8 cellular contexts compared by ENCODE assay signal in genomic region chr12:56300644-56301464, GRCh38. TPM values are rescaled to one million over a fixed set of nuclear protein-coding genes. Genes with fewer than 3 reads are reported as not detected.
DNase-seq lines count a peak whose midpoint lies in the region; ATAC-seq and TF ChIP-seq lines count a peak whose summit lies in the region.

No MANE protein-coding gene starts in this region.

- H3K27ac ChIP-seq in GM23248, result peak overlapping the region; percentile 68
- H3K27ac ChIP-seq in SJSA1, result peak overlapping the region; percentile 75

- H3F3A ChIP-seq in GM23248 (ENCODE audit: insufficient read depth), result peaks cover 20% of the 10 kb centered on the region

- WGBS in GM23248 (ENCODE audit: low coverage in 1 of 2, low lambda C conversion rate in 2 of 2, missing lambda C conversion rate in 2 of 2), 2 experiments, result 31 to 35% methylated on average over 21 of the region's 21 CpGs

- H3K4me1 ChIP-seq in GM23248 (ENCODE audit: insufficient read depth), result peaks cover 18% of the 10 kb centered on the region
- H3K4me1 ChIP-seq in SJSA1 (replicated peaks), result peaks cover 10% of the 10 kb centered on the region
- peaks cover 19% of the 10 kb centered on the region for H3K4me1 ChIP-seq in neuron (ENCODE audit: insufficient read depth, low read length)

- H3K4me2 ChIP-seq in GM23248 (ENCODE audit: unreplicated experiment), result peak overlapping the region; percentile 96

- H3K9me3 ChIP-seq in GM23248 (ENCODE audit: low read depth) (no peaks in the 10 kb centered on the region), SJSA1 (replicated peaks) (no peaks in the 10 kb centered on the region), neuron (ENCODE audit: low read length) (no peaks in the 10 kb centered on the region)

- H2AFZ ChIP-seq in GM23248 (peak overlapping the region; percentile 91), neuron (ENCODE audit: low read depth, low read length) (peak overlapping the region; percentile 2)

- DNase-seq in GM23248, result no peak
- peak in 1 of 2 experiments; percentile 49 for DNase-seq in SJSA1 (ENCODE audit: low read depth in 1 of 2, low spot score in 2 of 2)
- DNase-seq in epithelial cell of proximal tubule (ENCODE audit: low read depth), result no peak
- DNase-seq in cerebellum (ENCODE audit: low spot score), result no peak
- no peak for DNase-seq in H4 (ENCODE audit: low spot score)

- H3K36me3 ChIP-seq in GM23248 (ENCODE audit: low read depth) (peaks cover 4% of the 10 kb centered on the region), SJSA1 (peaks cover 47% of the 10 kb centered on the region), neuron (ENCODE audit: insufficient read depth, low read length) (peaks cover 47% of the 10 kb centered on the region)

- H3K9ac ChIP-seq in GM23248, result peak overlapping the region; percentile 80

- H3K27me3 ChIP-seq in GM23248 (replicated peaks; ENCODE audit: insufficient read depth) (no peaks in the 10 kb centered on the region), SJSA1 (replicated peaks) (no peaks in the 10 kb centered on the region), neuron (ENCODE audit: insufficient read depth, low read length) (no peaks in the 10 kb centered on the region)

- TF ChIP-seq CTCF in epithelial cell of proximal tubule (conservative IDR thresholded peaks at IDR 0.05; ENCODE audit: low read depth, low read length), result no peak

- no peaks in the 10 kb centered on the region; the same call in 1 of the 2 replicates for H4K20me1 ChIP-seq in GM23248 (ENCODE audit: insufficient read depth)

- peak overlapping the region; percentile 85 for H3K4me3 ChIP-seq in GM23248
- peak overlapping the region; percentile 71 for H3K4me3 ChIP-seq in SJSA1
- peak overlapping the region; percentile 69 for H3K4me3 ChIP-seq in epithelial cell of proximal tubule (ENCODE audit: low read depth, low read length)
- H3K4me3 ChIP-seq in neuron (ENCODE audit: low read length), result peak overlapping the region; percentile 87

- no peaks in the 10 kb centered on the region for H3K9me2 ChIP-seq in GM23248 (ENCODE audit: insufficient read depth)

- in situ Hi-C loops in GM23248 (cut with MboI), result no loop called here

- ATAC-seq in GM21515 (IDR thresholded peaks at IDR 0.05; ENCODE audit: unreplicated experiment) (no peak), HG03521 (IDR thresholded peaks at IDR 0.05; ENCODE audit: unreplicated experiment) (no peak)

- H3K79me2 ChIP-seq in GM23248 (ENCODE audit: insufficient read depth), result peaks cover 53% of the 10 kb centered on the region

RNA-seq across cellular contexts. Expression of gene CS, which starts 0.7 kb away (rescaled TPM):
- 67.2 and 74.7 TPM in 2 replicates for total RNA-seq in GM23248 (2014; rRNA removed; shearing (Covaris generic))
- polyA plus RNA-seq in GM23248 (2016; fragmentation: Nextera tagmentation; extraction: Ambion mirVana), result 76.2 and 77.8 TPM in 2 replicates
- 65.7 and 109 TPM in 2 replicates for total RNA-seq in SJSA1 (2014; rRNA removed; shearing (Covaris generic))
- total RNA-seq in epithelial cell of proximal tubule, result 133 and 174 TPM in 2 replicates
- total RNA-seq in cerebellum, result 102 TPM
- 122 and 155 TPM in 2 replicates for total RNA-seq in H4 (2014; rRNA removed; shearing (Covaris generic))

RNA-seq across cellular contexts. Expression of gene CNPY2, which starts 14.9 kb away (rescaled TPM):
- total RNA-seq in GM23248 (2014; rRNA removed; shearing (Covaris generic)), result 89.9 and 97.5 TPM in 2 replicates
- 248 and 253 TPM in 2 replicates for polyA plus RNA-seq in GM23248 (2016; fragmentation: Nextera tagmentation; extraction: Ambion mirVana)
- total RNA-seq in SJSA1 (2014; rRNA removed; shearing (Covaris generic)), result 100 and 161 TPM in 2 replicates
- total RNA-seq in epithelial cell of proximal tubule (141 and 155 TPM in 2 replicates), cerebellum (40.0 TPM)
- total RNA-seq in H4 (2014; rRNA removed; shearing (Covaris generic)), result 142 and 167 TPM in 2 replicates

RNA-seq across cellular contexts. Expression of gene PAN2, which starts 32.9 kb away (rescaled TPM):
- 20.2 and 22.1 TPM in 2 replicates for total RNA-seq in GM23248 (2014; rRNA removed; shearing (Covaris generic))
- polyA plus RNA-seq in GM23248 (2016; fragmentation: Nextera tagmentation; extraction: Ambion mirVana), result 7.2 and 9.1 TPM in 2 replicates
- 6.9 and 15.9 TPM in 2 replicates for total RNA-seq in SJSA1 (2014; rRNA removed; shearing (Covaris generic))
- 12.1 and 15.0 TPM in 2 replicates for total RNA-seq in epithelial cell of proximal tubule
- total RNA-seq in cerebellum, result 59.5 TPM
- 11.8 and 16.4 TPM in 2 replicates for total RNA-seq in H4 (2014; rRNA removed; shearing (Covaris generic))

RNA-seq across cellular contexts. Expression of gene COQ10A, which starts 34.1 kb away (rescaled TPM):
- 8.2 and 10.3 TPM in 2 replicates for total RNA-seq in GM23248 (2014; rRNA removed; shearing (Covaris generic))
- 9.6 and 9.8 TPM in 2 replicates for polyA plus RNA-seq in GM23248 (2016; fragmentation: Nextera tagmentation; extraction: Ambion mirVana)
- 7.9 and 13.4 TPM in 2 replicates for total RNA-seq in SJSA1 (2014; rRNA removed; shearing (Covaris generic))
- total RNA-seq in epithelial cell of proximal tubule, result 10.9 and 18.8 TPM in 2 replicates
- total RNA-seq in cerebellum, result 13.8 TPM
- 4.5 and 8.1 TPM in 2 replicates for total RNA-seq in H4 (2014; rRNA removed; shearing (Covaris generic))

RNA-seq across cellular contexts. Expression of gene IL23A, which starts 37.8 kb away (rescaled TPM):
- total RNA-seq in GM23248 (2014; rRNA removed; shearing (Covaris generic)), result not detected in 2 replicates
- polyA plus RNA-seq in GM23248 (2016; fragmentation: Nextera tagmentation; extraction: Ambion mirVana), result 0.19 and 0.31 TPM in 2 replicates
- total RNA-seq in SJSA1 (2014; rRNA removed; shearing (Covaris generic)), result 1.4 TPM in 1 of 2 replicates, not detected in the other
- 13.4 and 26.1 TPM in 2 replicates for total RNA-seq in epithelial cell of proximal tubule
- total RNA-seq in cerebellum, result not detected
- total RNA-seq in H4 (2014; rRNA removed; shearing (Covaris generic)), result 0.23 TPM in 1 of 2 replicates, not detected in the other
